11 cellular contexts compared by ENCODE assay signal in genomic region chr7:122850528-122850927, GRCh38. TPM values are rescaled to one million over a fixed set of nuclear protein-coding genes. Genes with fewer than 3 reads are reported as not detected.
"Had no signal": no experiment of that assay in that cellular context is flagged by ENCODE, and none has a peak within 500 bp of the region (broad histone marks: within the 10 kb centered on the region; RNA-seq: fewer than 3 reads in every experiment).

No MANE protein-coding gene starts in this region.

- H3K36me3 ChIP-seq: HAP-1 had no signal

- H3K4me1 ChIP-seq: HAP-1 had no signal

- H3K9me3 ChIP-seq: HAP-1 had no signal

- H3K4me2 ChIP-seq: GM23338 had no signal

- H2AFZ ChIP-seq: GM23248, GM23338 had no signal

- H3K9ac ChIP-seq: GM23248 had no signal

- ATAC-seq: GM23338, HCT116 had no signal

- FAIRE-seq: H1, H54 had no signal

- H3K27ac ChIP-seq: GM23248 had no signal

- DNase-seq: GM23248, GOT3, H7, H9, HCEC 1CT, HFFc6 had no signal

- H3K4me3 ChIP-seq: GM23248, GM23338, HAP-1 had no signal

RNA-seq across cellular contexts. Expression of gene CADPS2, which starts 35.7 kb away (rescaled TPM):
- total RNA-seq: HFFc6 had no signal
